1 cellular context compared by ENCODE assay signal in the genomic region with DNA sequence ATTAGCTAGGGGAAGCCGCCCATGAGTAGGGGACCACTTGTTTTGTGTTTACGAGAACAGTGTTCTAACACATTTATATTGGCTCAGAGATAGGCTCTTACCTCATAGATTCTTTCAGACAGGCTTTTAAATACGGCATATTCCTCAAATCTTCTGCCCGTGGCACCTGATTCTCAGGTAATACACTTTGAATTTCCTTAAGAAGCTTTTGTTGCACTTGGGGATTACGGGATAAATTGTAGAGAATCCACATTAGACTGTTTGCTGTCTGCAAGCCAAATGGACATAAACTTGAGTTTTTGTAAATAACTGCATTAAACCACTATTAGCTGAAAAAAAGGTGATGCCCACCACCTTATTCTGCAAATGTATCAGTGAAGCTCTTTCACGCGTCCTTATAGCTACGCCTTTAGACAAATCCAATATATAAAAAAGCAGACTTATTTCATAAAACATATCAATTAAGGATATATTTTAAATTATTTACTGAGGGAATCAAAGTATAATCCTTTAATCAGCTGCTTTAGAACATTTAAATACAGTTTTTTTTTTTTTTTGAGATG.
A peak's percentile ranks its signal among the peaks of the same experiment; 100 is the strongest.
TF ChIP-seq lines count a peak whose summit lies in the region.

No MANE protein-coding gene starts in this region.

TF ChIP-seq in A549, 52 proteins besides CTCF, POLR2A, EP300 and RAD21 (continued from another document):
- TF ChIP-seq, protein P1, sequence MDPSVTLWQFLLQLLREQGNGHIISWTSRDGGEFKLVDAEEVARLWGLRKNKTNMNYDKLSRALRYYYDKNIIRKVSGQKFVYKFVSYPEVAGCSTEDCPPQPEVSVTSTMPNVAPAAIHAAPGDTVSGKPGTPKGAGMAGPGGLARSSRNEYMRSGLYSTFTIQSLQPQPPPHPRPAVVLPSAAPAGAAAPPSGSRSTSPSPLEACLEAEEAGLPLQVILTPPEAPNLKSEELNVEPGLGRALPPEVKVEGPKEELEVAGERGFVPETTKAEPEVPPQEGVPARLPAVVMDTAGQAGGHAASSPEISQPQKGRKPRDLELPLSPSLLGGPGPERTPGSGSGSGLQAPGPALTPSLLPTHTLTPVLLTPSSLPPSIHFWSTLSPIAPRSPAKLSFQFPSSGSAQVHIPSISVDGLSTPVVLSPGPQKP (IDR thresholded peaks at IDR 0.05; ENCODE audit: low read depth, low read length): no peak
- TF ChIP-seq EHF (CRISPR knock-in tag; IDR thresholded peaks at IDR 0.05) (no peak; the same call in 1 of the 2 replicates), CBX2 (IDR thresholded peaks at IDR 0.05; ENCODE audit: borderline replicate concordance, low read depth) (no peak), CBX8 (IDR thresholded peaks at IDR 0.05) (no peak), JUN (IDR thresholded peaks at IDR 0.05) (peak; percentile 5 to 56; a peak in 2 of 5 replicates), TFCP2L1 (CRISPR knock-in tag; IDR thresholded peaks at IDR 0.05) (0 out of 2 replicates have a peak, but pooled peaks have one; percentile 27), NPAS2 (CRISPR knock-in tag; IDR thresholded peaks at IDR 0.05; ENCODE audit: borderline replicate concordance) (no peak), HDAC2 (IDR thresholded peaks at IDR 0.05) (no peak), CEBPB (IDR thresholded peaks at IDR 0.05) (no peak), NR3C1 (IDR thresholded peaks at IDR 0.05) (no peak), EHMT2 (IDR thresholded peaks at IDR 0.05; ENCODE audit: low read depth) (no peak), ESRRA (IDR thresholded peaks at IDR 0.05; ENCODE audit: borderline replicate concordance, low read length) (no peak), TP53 (CRISPR knock-in tag; IDR thresholded peaks at IDR 0.05) (peak; percentile 50; the same call in 1 of the 2 replicates), RNF2 (IDR thresholded peaks at IDR 0.05; ENCODE audit: borderline replicate concordance, low read depth) (no peak), SREBF2 (IDR thresholded peaks at IDR 0.05) (no peak), CHD4 (IDR thresholded peaks at IDR 0.05; ENCODE audit: borderline replicate concordance) (no peak), POLR2AphosphoS2 (conservative IDR thresholded peaks at IDR 0.05; ENCODE audit: low read length) (peak; percentile 96), RARB (CRISPR knock-in tag; IDR thresholded peaks at IDR 0.05) (peak; percentile 39; the same call in 1 of the 2 replicates), NFE2L2 (conservative IDR thresholded peaks at IDR 0.05; ENCODE audit: low read length) (no peak), MAFK (IDR thresholded peaks at IDR 0.05; ENCODE audit: partially characterized antibody) (no peak), HOXA7 (CRISPR knock-in tag; IDR thresholded peaks at IDR 0.05) (peak; percentile 83; the same call in 1 of the 2 replicates)
- TF ChIP-seq, protein P2, sequence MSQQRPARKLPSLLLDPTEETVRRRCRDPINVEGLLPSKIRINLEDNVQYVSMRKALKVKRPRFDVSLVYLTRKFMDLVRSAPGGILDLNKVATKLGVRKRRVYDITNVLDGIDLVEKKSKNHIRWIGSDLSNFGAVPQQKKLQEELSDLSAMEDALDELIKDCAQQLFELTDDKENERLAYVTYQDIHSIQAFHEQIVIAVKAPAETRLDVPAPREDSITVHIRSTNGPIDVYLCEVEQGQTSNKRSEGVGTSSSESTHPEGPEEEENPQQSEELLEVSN (IDR thresholded peaks at IDR 0.05; ENCODE audit: borderline replicate concordance, low read depth): no peak
- TF ChIP-seq, protein P3, sequence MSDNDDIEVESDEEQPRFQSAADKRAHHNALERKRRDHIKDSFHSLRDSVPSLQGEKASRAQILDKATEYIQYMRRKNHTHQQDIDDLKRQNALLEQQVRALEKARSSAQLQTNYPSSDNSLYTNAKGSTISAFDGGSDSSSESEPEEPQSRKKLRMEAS (IDR thresholded peaks at IDR 0.05): no peak
- TF ChIP-seq, protein P4, sequence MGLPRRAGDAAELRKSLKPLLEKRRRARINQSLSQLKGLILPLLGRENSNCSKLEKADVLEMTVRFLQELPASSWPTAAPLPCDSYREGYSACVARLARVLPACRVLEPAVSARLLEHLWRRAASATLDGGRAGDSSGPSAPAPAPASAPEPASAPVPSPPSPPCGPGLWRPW (IDR thresholded peaks at IDR 0.05): no peak
- TF ChIP-seq, protein P5, sequence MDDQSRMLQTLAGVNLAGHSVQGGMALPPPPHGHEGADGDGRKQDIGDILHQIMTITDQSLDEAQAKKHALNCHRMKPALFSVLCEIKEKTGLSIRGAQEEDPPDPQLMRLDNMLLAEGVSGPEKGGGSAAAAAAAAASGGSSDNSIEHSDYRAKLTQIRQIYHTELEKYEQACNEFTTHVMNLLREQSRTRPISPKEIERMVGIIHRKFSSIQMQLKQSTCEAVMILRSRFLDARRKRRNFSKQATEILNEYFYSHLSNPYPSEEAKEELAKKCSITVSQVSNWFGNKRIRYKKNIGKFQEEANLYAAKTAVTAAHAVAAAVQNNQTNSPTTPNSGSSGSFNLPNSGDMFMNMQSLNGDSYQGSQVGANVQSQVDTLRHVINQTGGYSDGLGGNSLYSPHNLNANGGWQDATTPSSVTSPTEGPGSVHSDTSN (IDR thresholded peaks at IDR 0.05): no peak
